In the genomic region with DNA sequence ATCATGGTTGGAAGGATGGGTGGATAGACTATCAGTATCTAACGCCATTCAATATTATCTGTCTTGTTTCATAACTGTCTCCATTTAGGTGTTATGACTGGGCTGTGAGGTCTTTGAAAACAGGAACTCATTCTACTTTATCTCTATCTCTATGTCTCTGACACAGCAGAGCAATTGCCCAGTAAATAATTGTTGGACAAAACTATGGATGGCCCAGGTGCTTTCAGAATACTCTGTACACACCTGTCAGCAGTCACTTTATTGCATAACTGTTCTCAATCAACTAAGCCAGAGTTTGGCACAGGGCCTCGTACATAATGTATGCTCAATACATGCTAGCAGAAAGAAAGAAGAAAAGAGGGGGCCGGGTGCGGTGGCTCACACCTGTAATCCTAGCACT, we compare ENCODE assay signal across 24 cellular contexts.
A peak's percentile ranks its signal among the peaks of the same experiment; 100 is the strongest.
DNase-seq lines count a peak whose midpoint lies in the region; ATAC-seq and TF ChIP-seq lines count a peak whose summit lies in the region.
"Had no signal": no experiment of that assay in that cellular context is flagged by ENCODE, and none has a peak within 500 bp of the region (broad histone marks: within the 10 kb centered on the region; RNA-seq: fewer than 3 reads in every experiment).

No MANE protein-coding gene starts in this region.

- peak; percentile 22 for DNase-seq in COLO668 (lab: John Stamatoyannopoulos, UW; ENCODE audit: unreplicated experiment)
- peak; percentile 62 for DNase-seq in COR-L47 (lab: John Stamatoyannopoulos, UW)
- DNase-seq in NCI-H774 (lab: John Stamatoyannopoulos, UW), result peak; percentile 79
- DNase-seq in activated naive CD8-positive, alpha-beta T cell treated with anti-CD3 and anti-CD28 coated beads, Interleukin-2, amount 50 U/mL, for 24 hours, result no peak
- DNase-seq in activated T-cell treated with anti-CD3 and anti-CD28 coated beads, Interleukin-2, amount 50 U/mL, for 24 hours, result no peak
- DNase-seq in SK-N-DZ (ENCODE audit: low spot score), result no peak
- no peak for DNase-seq in progenitor cell of endocrine pancreas (ENCODE audit: low spot score, unreplicated experiment)
- DNase-seq: activated B cell treated with CpG ODN at 0.5 μM for 24 hours; activated CD4-positive, alpha-beta T cell treated with anti-CD3 and anti-CD28 coated beads, Interleukin-2, amount 50 U/mL, for 48 hours; activated CD8-positive, alpha-beta memory T cell treated with anti-CD3 and anti-CD28 coated beads, Interleukin-2, amount 50 U/mL, for 4 hours; aorta; CD4-positive, CD25-positive, alpha-beta regulatory T cell; central memory CD4-positive, alpha-beta T cell; dermis blood vessel endothelial cell; DMS 273 treated with DMSO at 0.1 percent for 48 hours; KBM-7; kidney glomerular epithelial cell; MV-4-11; upper lobe of right lung had no signal

- no peaks in the 10 kb centered on the region for H3K36me3 Mint-ChIP-seq in activated naive CD8-positive, alpha-beta T cell treated with anti-CD3 and anti-CD28 coated beads, Interleukin-2, amount 50 U/mL, for 24 hours (ENCODE audit: low read depth)
- H3K36me3 Mint-ChIP-seq in activated T-cell treated with anti-CD3 and anti-CD28 coated beads, Interleukin-2, amount 50 U/mL, for 24 hours (ENCODE audit: low read depth), result no peaks in the 10 kb centered on the region
- no peaks in the 10 kb centered on the region for H3K36me3 Mint-ChIP-seq in progenitor cell of endocrine pancreas (ENCODE audit: insufficient read depth)
- H3K36me3 Mint-ChIP-seq: activated naive CD4-positive, alpha-beta T cell treated with anti-CD3 and anti-CD28 coated beads, Interleukin-2, amount 50 U/mL, for 72 hours; CD4-positive, CD25-positive, alpha-beta regulatory T cell had no signal

- no peak overlapping the region for H3K27ac Mint-ChIP-seq in activated naive CD8-positive, alpha-beta T cell treated with anti-CD3 and anti-CD28 coated beads, Interleukin-2, amount 50 U/mL, for 24 hours
- H3K27ac Mint-ChIP-seq in activated T-cell treated with anti-CD3 and anti-CD28 coated beads, Interleukin-2, amount 50 U/mL, for 24 hours, result no peak overlapping the region
- no peak overlapping the region for H3K27ac Mint-ChIP-seq in progenitor cell of endocrine pancreas
- H3K27ac Mint-ChIP-seq: activated B cell treated with CpG ODN at 0.5 μM for 24 hours; activated naive CD4-positive, alpha-beta T cell treated with anti-CD3 and anti-CD28 coated beads, Interleukin-2, amount 50 U/mL, for 72 hours; activated T-helper 17 cell treated with anti-CD3 and anti-CD28 coated beads, Interleukin-2, amount 50 U/mL, for 72 hours; CD4-positive, CD25-positive, alpha-beta regulatory T cell; GM23338; T-helper 2 cell treated with Interferon-gamma antibody and Interleukin-4, amounts not matched to agents 5 μg/mL and 100 μg/mL, for 36 hours had no signal

- no peaks in the 10 kb centered on the region for H3K9me3 Mint-ChIP-seq in activated naive CD8-positive, alpha-beta T cell treated with anti-CD3 and anti-CD28 coated beads, Interleukin-2, amount 50 U/mL, for 24 hours
- no peaks in the 10 kb centered on the region for H3K9me3 Mint-ChIP-seq in activated T-cell treated with anti-CD3 and anti-CD28 coated beads, Interleukin-2, amount 50 U/mL, for 24 hours
- no peaks in the 10 kb centered on the region for H3K9me3 Mint-ChIP-seq in progenitor cell of endocrine pancreas (ENCODE audit: low read depth)
- H3K9me3 Mint-ChIP-seq: activated B cell treated with CpG ODN at 0.5 μM for 24 hours; activated naive CD4-positive, alpha-beta T cell treated with anti-CD3 and anti-CD28 coated beads, Interleukin-2, amount 50 U/mL, for 72 hours; activated T-helper 17 cell treated with anti-CD3 and anti-CD28 coated beads, Interleukin-2, amount 50 U/mL, for 72 hours; CD4-positive, CD25-positive, alpha-beta regulatory T cell; GM23338; T-helper 2 cell treated with Interferon-gamma antibody and Interleukin-4, amounts not matched to agents 5 μg/mL and 100 μg/mL, for 36 hours had no signal

- H3K27me3 Mint-ChIP-seq in activated naive CD8-positive, alpha-beta T cell treated with anti-CD3 and anti-CD28 coated beads, Interleukin-2, amount 50 U/mL, for 24 hours, result peaks cover 5% of the 10 kb centered on the region
- no peaks in the 10 kb centered on the region for H3K27me3 Mint-ChIP-seq in activated T-cell treated with anti-CD3 and anti-CD28 coated beads, Interleukin-2, amount 50 U/mL, for 24 hours
- peaks cover 12% of the 10 kb centered on the region for H3K27me3 Mint-ChIP-seq in progenitor cell of endocrine pancreas
- H3K27me3 Mint-ChIP-seq: activated B cell treated with CpG ODN at 0.5 μM for 24 hours had no signal

- peak; percentile 81 for ATAC-seq in esophagus mucosa
- ATAC-seq in activated naive CD8-positive, alpha-beta T cell treated with anti-CD3 and anti-CD28 coated beads, Interleukin-2, amount 50 U/mL, for 24 hours, result no peak
- ATAC-seq: activated naive CD4-positive, alpha-beta T cell treated with anti-CD3 and anti-CD28 coated beads, Interleukin-2, amount 50 U/mL, for 72 hours; activated T-helper 17 cell treated with anti-CD3 and anti-CD28 coated beads, Interleukin-2, amount 50 U/mL, for 72 hours; GM23338; upper lobe of right lung had no signal

- no peaks in the 10 kb centered on the region for H3K4me1 Mint-ChIP-seq in activated naive CD8-positive, alpha-beta T cell treated with anti-CD3 and anti-CD28 coated beads, Interleukin-2, amount 50 U/mL, for 24 hours
- H3K4me1 Mint-ChIP-seq in activated T-cell treated with anti-CD3 and anti-CD28 coated beads, Interleukin-2, amount 50 U/mL, for 24 hours (ENCODE audit: low read depth), result no peaks in the 10 kb centered on the region
- peaks cover 10% of the 10 kb centered on the region for H3K4me1 Mint-ChIP-seq in progenitor cell of endocrine pancreas (ENCODE audit: low read depth)
- H3K4me1 Mint-ChIP-seq: activated B cell treated with CpG ODN at 0.5 μM for 24 hours; activated T-helper 17 cell treated with anti-CD3 and anti-CD28 coated beads, Interleukin-2, amount 50 U/mL, for 72 hours; CD4-positive, CD25-positive, alpha-beta regulatory T cell had no signal

- no peak for TF ChIP-seq CTCF in progenitor cell of endocrine pancreas (IDR thresholded peaks at IDR 0.05; ENCODE audit: unreplicated experiment)

- H3K4me3 Mint-ChIP-seq in activated naive CD8-positive, alpha-beta T cell treated with anti-CD3 and anti-CD28 coated beads, Interleukin-2, amount 50 U/mL, for 24 hours, result no peak overlapping the region
- no peak overlapping the region for H3K4me3 Mint-ChIP-seq in activated T-cell treated with anti-CD3 and anti-CD28 coated beads, Interleukin-2, amount 50 U/mL, for 24 hours
- no peak overlapping the region for H3K4me3 Mint-ChIP-seq in progenitor cell of endocrine pancreas (ENCODE audit: low read depth)
- H3K4me3 Mint-ChIP-seq: activated B cell treated with CpG ODN at 0.5 μM for 24 hours; activated T-helper 17 cell treated with anti-CD3 and anti-CD28 coated beads, Interleukin-2, amount 50 U/mL, for 72 hours; CD4-positive, CD25-positive, alpha-beta regulatory T cell; GM23338; T-helper 2 cell treated with Interferon-gamma antibody and Interleukin-4, amounts not matched to agents 5 μg/mL and 100 μg/mL, for 36 hours had no signal

Comparison
In these comparisons a context has a peak if more than half of its experiments do, and no peak if none do; other contexts are left out.
1. DNase-seq: peak in COLO668 (single experiment), COR-L47 (single experiment) and NCI-H774 (single experiment); none in activated naive CD8-positive, alpha-beta T cell treated with anti-CD3 and anti-CD28 coated beads, Interleukin-2, amount 50 U/mL, for 24 hours (single experiment), activated T-cell treated with anti-CD3 and anti-CD28 coated beads, Interleukin-2, amount 50 U/mL, for 24 hours (single experiment), SK-N-DZ (single experiment) and progenitor cell of endocrine pancreas (single experiment).